In genomic region chr5:138641547-138642298, GRCh38 we compare ENCODE assay signal across 9 cellular contexts.
DNase-seq lines count a peak whose midpoint lies in the region; ATAC-seq, FAIRE-seq and TF ChIP-seq lines count a peak whose summit lies in the region.
"Had no signal": no experiment of that assay in that cellular context is flagged by ENCODE, and none has a peak within 500 bp of the region (broad histone marks: within the 10 kb centered on the region; RNA-seq: fewer than 3 reads in every experiment).

No MANE protein-coding gene starts in this region.

- no peaks in the 10 kb centered on the region for H3K9me1 ChIP-seq in K562 (ENCODE audit: control insufficient read depth, insufficient read depth, low read length)

- POLR2A ChIA-PET in K562 (lab: Yijun Ruan, JAX) = interaction anchor here (0.5 kb wide), 1 partner anchor 695 kb away, joined by 3 read pairs; no protein-coding TSS in a partner anchor

- CTCF ChIA-PET in K562 (lab: Yijun Ruan, JAX; ENCODE audit: low intra/inter-chr PET ratio) = interaction anchor here (0.6 to 1.4 kb wide), 2 partner anchors 62 to 605 kb away, joined by 5 to 6 read pairs; no protein-coding TSS in a partner anchor

- peak; percentile 40 for DNase-seq in G401 (ENCODE audit: low spot score)
- peak; percentile 78 for DNase-seq in NB4 (ENCODE audit: low read depth)
- DNase-seq in UCSD-AML1 (lab: John Stamatoyannopoulos, UW; ENCODE audit: unreplicated experiment) = peak; percentile 70
- DNase-seq in K562 (ENCODE audit: extremely low read depth in 1 of 4, low spot score in 3 of 4) = peak; percentile 69 to 80 (median 78)
- peak; percentile 78 for DNase-seq in iPS-NIHi11 (ENCODE audit: low spot score)
- DNase-seq in stimulated activated CD4-positive, alpha-beta T cell treated with anti-CD3 and anti-CD28 coated beads, Interleukin-12 subunit alpha, Interleukin-12 subunit beta, amount 100 ng/mL, for 48 hours (ENCODE audit: low read depth in 2 of 3, low spot score in 1 of 3) = peak; percentile 69 to 90 (median 78)

- in situ Hi-C loops in G401 (cut with HindIII; ENCODE audit: low sequenced_read_pairs) (no loop called here), K562 (cut with MboI) (no loop called here)

- BruUV-seq in K562 (replicated peaks; lab: Mats Ljungman, UMichigan) = no TSS peak

- H2AFZ ChIP-seq in K562 (ENCODE audit: low read depth, low read length) = no peak overlapping the region

- ATAC-seq in K562 (peak; percentile 93), HG02970 (IDR thresholded peaks at IDR 0.05; ENCODE audit: low FRiP score, unreplicated experiment) (no peak), HG03432 (IDR thresholded peaks at IDR 0.05; ENCODE audit: unreplicated experiment) (no peak)

- peak; percentile 59 to 86 for TF ChIP-seq RAD21 in K562 (CRISPR knock-in tag; conservative IDR thresholded peaks at IDR 0.05 in 1 of 2, IDR thresholded peaks at IDR 0.05 in 1 of 2)

- FAIRE-seq in K562 (lab: Jason Lieb, UNC) = peak; percentile 93
- FAIRE-seq: endometrium had no signal

- no peaks in the 10 kb centered on the region for H3K79me2 ChIP-seq in K562 (ENCODE audit: control insufficient read depth, insufficient read depth, low read length)

- no peak overlapping the region; the same call in 1 of the 2 replicates for H3K4me2 ChIP-seq in K562 (ENCODE audit: insufficient read depth, low read length)

- 16% methylated on average over 18 of the region's 18 CpGs for WGBS in K562 (ENCODE audit: insufficient coverage, low coverage, missing lambda C conversion rate)

- no peaks in the 10 kb centered on the region for H3K36me3 ChIP-seq in K562 (ENCODE audit: control insufficient read depth, insufficient read depth, low read length)

- TF ChIP-seq EP300 in K562 (IDR thresholded peaks at IDR 0.05; ENCODE audit: low read length) = peak; percentile 33; the same call in 1 of the 2 replicates

- peaks cover 31 to 66% of the 10 kb centered on the region in 2 experiments for H3K27me3 ChIP-seq in K562 (ENCODE audit: control insufficient read depth in 2 of 2, insufficient read depth in 2 of 2, low read length in 2 of 2)

- no peak for TF ChIP-seq POLR2A in NB4 (IDR thresholded peaks at IDR 0.05; ENCODE audit: extremely low read depth, insufficient read length)
- no peak for TF ChIP-seq POLR2A in K562 (conservative IDR thresholded peaks at IDR 0.05)

- H3K9me3 ChIP-seq in K562 (replicated peaks; ENCODE audit: control insufficient read depth, insufficient read depth, low read depth, low read length) = no peaks in the 10 kb centered on the region

- TF ChIP-seq CTCF in NB4 (IDR thresholded peaks at IDR 0.05; ENCODE audit: low read depth, low read length) = peak; percentile 84
- peak; percentile 82 to 94 (median 90) for TF ChIP-seq CTCF in K562 (IDR thresholded peaks at IDR 0.05 in 2 of 3, conservative IDR thresholded peaks at IDR 0.05 in 1 of 3; ENCODE audit: insufficient read depth in 2 of 3, low read depth in 1 of 3, low read length in 3 of 3)

- peaks cover 6% of the 10 kb centered on the region; the same call in 1 of the 2 replicates for H4K20me1 ChIP-seq in K562 (replicated peaks; ENCODE audit: control insufficient read depth, insufficient read depth, low read length)

- 0 out of 4 replicates have a peak overlapping the region, but pooled peaks of 1 of the 2 experiments have one; percentile 37 for H3K9ac ChIP-seq in K562 (ENCODE audit: insufficient read depth in 1 of 2, low read depth in 2 of 2, low read length in 2 of 2)

- peaks cover 2 to 3% of the 10 kb centered on the region in 2 experiments; a peak in 2 of 5 replicates for H3K4me1 ChIP-seq in K562 (replicated peaks in 1 of 2; ENCODE audit: control insufficient read depth in 2 of 2, insufficient read depth in 2 of 2, low read length in 2 of 2)

- no peak overlapping the region for H3K27ac ChIP-seq in K562 (ENCODE audit: extremely low read depth, low read depth, low read length)

- no peak overlapping the region for H3K4me3 ChIP-seq in NB4 (ENCODE audit: low read depth, low read length)
- H3K4me3 ChIP-seq in K562 = no peak overlapping the region

- intact Hi-C loops in K562 (cut with micrococcal nuclease) = loop anchor here (2.0 to 10.0 kb wide), 7 partner anchors 81 to 621 kb away; partner anchors contain the start of gene CTNNA1

TF ChIP-seq in K562, 482 proteins besides CTCF, POLR2A, EP300 and RAD21 (continues in another document):
- TF ChIP-seq ZNF780A (CRISPR knock-in tag; IDR thresholded peaks at IDR 0.05) = no peak
- peak; percentile 39; the same call in 1 of the 2 replicates for TF ChIP-seq VEZF1 (CRISPR knock-in tag; IDR thresholded peaks at IDR 0.05)
- TF ChIP-seq ZNF384 (IDR thresholded peaks at IDR 0.05; ENCODE audit: low read depth, low read length) = peak; percentile 34; the same call in 1 of the 2 replicates
- TF ChIP-seq SNRNP70 (optimal IDR thresholded peaks at IDR 0.05; ENCODE audit: low read depth, low read length) = no peak
- TF ChIP-seq, protein P1, sequence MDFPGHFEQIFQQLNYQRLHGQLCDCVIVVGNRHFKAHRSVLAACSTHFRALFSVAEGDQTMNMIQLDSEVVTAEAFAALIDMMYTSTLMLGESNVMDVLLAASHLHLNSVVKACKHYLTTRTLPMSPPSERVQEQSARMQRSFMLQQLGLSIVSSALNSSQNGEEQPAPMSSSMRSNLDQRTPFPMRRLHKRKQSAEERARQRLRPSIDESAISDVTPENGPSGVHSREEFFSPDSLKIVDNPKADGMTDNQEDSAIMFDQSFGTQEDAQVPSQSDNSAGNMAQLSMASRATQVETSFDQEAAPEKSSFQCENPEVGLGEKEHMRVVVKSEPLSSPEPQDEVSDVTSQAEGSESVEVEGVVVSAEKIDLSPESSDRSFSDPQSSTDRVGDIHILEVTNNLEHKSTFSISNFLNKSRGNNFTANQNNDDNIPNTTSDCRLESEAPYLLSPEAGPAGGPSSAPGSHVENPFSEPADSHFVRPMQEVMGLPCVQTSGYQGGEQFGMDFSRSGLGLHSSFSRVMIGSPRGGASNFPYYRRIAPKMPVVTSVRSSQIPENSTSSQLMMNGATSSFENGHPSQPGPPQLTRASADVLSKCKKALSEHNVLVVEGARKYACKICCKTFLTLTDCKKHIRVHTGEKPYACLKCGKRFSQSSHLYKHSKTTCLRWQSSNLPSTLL (IDR thresholded peaks at IDR 0.05) = no peak
- TF ChIP-seq RBBP5 (IDR thresholded peaks at IDR 0.05; ENCODE audit: borderline replicate concordance, insufficient read depth, low read length, poor library complexity, severe bottlenecking) = no peak
- no peak for TF ChIP-seq ARID2 (IDR thresholded peaks at IDR 0.05)
- no peak; the same call in 1 of the 2 replicates for TF ChIP-seq BHLHE40 (IDR thresholded peaks at IDR 0.05; ENCODE audit: low read length)
- TF ChIP-seq CTBP1 (IDR thresholded peaks at IDR 0.05; ENCODE audit: borderline replicate concordance) = peak; percentile 86
- TF ChIP-seq, protein P2, sequence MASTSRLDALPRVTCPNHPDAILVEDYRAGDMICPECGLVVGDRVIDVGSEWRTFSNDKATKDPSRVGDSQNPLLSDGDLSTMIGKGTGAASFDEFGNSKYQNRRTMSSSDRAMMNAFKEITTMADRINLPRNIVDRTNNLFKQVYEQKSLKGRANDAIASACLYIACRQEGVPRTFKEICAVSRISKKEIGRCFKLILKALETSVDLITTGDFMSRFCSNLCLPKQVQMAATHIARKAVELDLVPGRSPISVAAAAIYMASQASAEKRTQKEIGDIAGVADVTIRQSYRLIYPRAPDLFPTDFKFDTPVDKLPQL (IDR thresholded peaks at IDR 0.05; ENCODE audit: extremely low read depth, insufficient read length) = no peak
- TF ChIP-seq MEIS2 (IDR thresholded peaks at IDR 0.05; ENCODE audit: partially characterized antibody) = peak; percentile 89
- TF ChIP-seq ZNF24 (IDR thresholded peaks at IDR 0.05) = peak; percentile 52; the same call in 1 of the 2 replicates
- no peak for TF ChIP-seq ZFP30 (CRISPR knock-in tag; IDR thresholded peaks at IDR 0.05; ENCODE audit: borderline replicate concordance)
- TF ChIP-seq GABPB1 (CRISPR knock-in tag; IDR thresholded peaks at IDR 0.05) = peak; percentile 43; the same call in 1 of the 2 replicates
- TF ChIP-seq NFE2 (IDR thresholded peaks at IDR 0.05; ENCODE audit: low read depth) = peak; percentile 79
- 0 out of 2 replicates have a peak, but pooled peaks have one; percentile 22 for TF ChIP-seq C11orf30 (IDR thresholded peaks at IDR 0.05; ENCODE audit: low read depth)
- no peak for TF ChIP-seq PTRF (tag; IDR thresholded peaks at IDR 0.05)
